ENCODE assay signal across 22 cellular contexts in genomic region chr12:38123566-38124246, GRCh38.
A peak's percentile ranks its signal among the peaks of the same experiment; 100 is the strongest.
DNase-seq lines count a peak whose midpoint lies in the region; ATAC-seq and TF ChIP-seq lines count a peak whose summit lies in the region.
"Had no signal": no experiment of that assay in that cellular context is flagged by ENCODE, and none has a peak within 500 bp of the region (broad histone marks: within the 10 kb centered on the region; RNA-seq: fewer than 3 reads in every experiment).

No MANE protein-coding gene starts in this region.

- intact Hi-C loops in Caco-2 (cut with micrococcal nuclease; ENCODE audit: unreplicated experiment) (no loop called here), OCI-LY7 (cut with micrococcal nuclease; ENCODE audit: unreplicated experiment) (no loop called here)

- no peak for TF ChIP-seq CTCF in Caco-2 (IDR thresholded peaks at IDR 0.05; ENCODE audit: insufficient read depth in 1 of 2, low read depth in 1 of 2, low read length in 1 of 2, severe bottlenecking in 1 of 2, unreplicated experiment in 1 of 2)
- no peak for TF ChIP-seq CTCF in OCI-LY7 (conservative IDR thresholded peaks at IDR 0.05; ENCODE audit: low read length)
- no peak for TF ChIP-seq CTCF in epithelial cell of proximal tubule (conservative IDR thresholded peaks at IDR 0.05; ENCODE audit: low read depth, low read length)

- H2AFZ ChIP-seq in OCI-LY7 (ENCODE audit: low read length), result no peak overlapping the region
- H2AFZ ChIP-seq: GM23338 had no signal

- POLR2A ChIA-PET in Caco-2 (lab: Charles Lee), result no interaction called here
- POLR2A ChIA-PET in OCI-LY7 (lab: Charles Lee), result no interaction called here

- BruUV-seq in Caco-2 (replicated peaks; lab: Mats Ljungman, UMichigan), result no TSS peak
- BruUV-seq in OCI-LY7 (replicated peaks; lab: Mats Ljungman, UMichigan), result no TSS peak

- H3K9me2 ChIP-seq in OCI-LY7 (ENCODE audit: insufficient read depth, low read length), result no peaks in the 10 kb centered on the region

- H3K4me1 ChIP-seq in Caco-2, result peaks cover 16% of the 10 kb centered on the region
- peaks cover 4% of the 10 kb centered on the region for H3K4me1 ChIP-seq in OCI-LY7 (ENCODE audit: insufficient read depth, low read length, poor library complexity, severe bottlenecking)

- H3K4me3 Mint-ChIP-seq in Caco-2 (ENCODE audit: unreplicated experiment), result peak overlapping the region; percentile 35
- H3K4me3 Mint-ChIP-seq: GM23338 had no signal

- H3K36me3 ChIP-seq in Caco-2 (ENCODE audit: control insufficient read depth, insufficient read depth, low read length) (no peaks in the 10 kb centered on the region), OCI-LY7 (ENCODE audit: insufficient read depth, low read length) (no peaks in the 10 kb centered on the region)

- no peak overlapping the region for H3K27ac ChIP-seq in OCI-LY7 (ENCODE audit: low read depth, low read length, poor library complexity, severe bottlenecking)
- H3K27ac ChIP-seq: C4-2B, HL-60 had no signal

- peak overlapping the region; percentile 80 for H3K27ac Mint-ChIP-seq in Caco-2 (ENCODE audit: unreplicated experiment)
- H3K27ac Mint-ChIP-seq: GM23338 had no signal

- no peaks in the 10 kb centered on the region for H3K27me3 ChIP-seq in Caco-2 (replicated peaks; ENCODE audit: control insufficient read depth, insufficient read depth, low read length)

- no peak for DNase-seq in Caco-2
- peak; percentile 5 for DNase-seq in OCI-LY7 (ENCODE audit: low spot score)
- peak; percentile 38 for DNase-seq in epithelial cell of proximal tubule (ENCODE audit: low read depth)
- DNase-seq in renal cortical epithelial cell (ENCODE audit: low read depth), result peak; percentile 75
- no peak for DNase-seq in KG1 (lab: John Stamatoyannopoulos, UW)
- DNase-seq: DMS153, IMR-90, Kasumi-1, NCI-H1694 treated with DMSO at 0.1 percent for 48 hours, NCI-H2107, NCI-H2227 treated with DMSO at 0.1 percent for 48 hours, NCI-H510A treated with DMSO at 0.1 percent for 48 hours, NCI-H774, OCI-M1, RPMI8226, SHP77 treated with DMSO at 0.1 percent for 48 hours had no signal

- CTCF ChIA-PET in Caco-2 (lab: Charles Lee) (no interaction called here), OCI-LY7 (lab: Charles Lee; ENCODE audit: unreplicated experiment) (no interaction called here)

- peaks cover 7% of the 10 kb centered on the region for H3K4me1 Mint-ChIP-seq in Caco-2 (ENCODE audit: low read depth, unreplicated experiment)
- H3K4me1 Mint-ChIP-seq: GM23338 had no signal

- no peaks in the 10 kb centered on the region for H4K20me1 ChIP-seq in OCI-LY7 (ENCODE audit: insufficient read depth, low read length)

- H3K36me3 Mint-ChIP-seq in Caco-2 (ENCODE audit: insufficient read depth, unreplicated experiment), result no peaks in the 10 kb centered on the region

- H3K9me3 Mint-ChIP-seq in Caco-2 (ENCODE audit: unreplicated experiment), result peaks cover 41% of the 10 kb centered on the region

- peaks cover 18% of the 10 kb centered on the region; the same call in 1 of the 2 replicates for H3K9me3 ChIP-seq in Caco-2
- H3K9me3 ChIP-seq in OCI-LY7 (ENCODE audit: low read length), result no peaks in the 10 kb centered on the region

- no peak for ATAC-seq in activated CD4-positive, CD25-positive, alpha-beta regulatory T cell treated with anti-CD3 and anti-CD28 coated beads, Interleukin-2, amount 50 U/mL, for 24 hours
- no peak for ATAC-seq in GM21390 (IDR thresholded peaks at IDR 0.05; ENCODE audit: unreplicated experiment)
- ATAC-seq: GM23338, HCT116 had no signal

- no peaks in the 10 kb centered on the region for H3K79me2 ChIP-seq in OCI-LY7 (ENCODE audit: insufficient read depth, low read depth, low read length)

- H3K4me3 ChIP-seq in Caco-2 (ENCODE audit: low read depth, low read length), result no peak overlapping the region
- H3K4me3 ChIP-seq in OCI-LY7 (ENCODE audit: low read depth, low read length, poor library complexity, severe bottlenecking), result no peak overlapping the region
- peak overlapping the region; percentile 28 for H3K4me3 ChIP-seq in epithelial cell of proximal tubule (ENCODE audit: low read depth, low read length)
- H3K4me3 ChIP-seq: GM23338 had no signal

- H3K27me3 Mint-ChIP-seq in Caco-2 (ENCODE audit: insufficient read depth, unreplicated experiment), result no peaks in the 10 kb centered on the region

- H3K4me2 ChIP-seq in OCI-LY7 (ENCODE audit: low read length), result no peak overlapping the region
- H3K4me2 ChIP-seq: GM23338 had no signal

Comparison
In these comparisons a context has a peak if more than half of its experiments do, and no peak if none do; other contexts are left out.
1. DNase-seq: peak in OCI-LY7 (single experiment), epithelial cell of proximal tubule (single experiment) and renal cortical epithelial cell (single experiment); none in Caco-2 (0 of 2) and KG1 (single experiment).